In genomic region chr2:144512421-144513272, GRCh38 we compare ENCODE assay signal across 9 cellular contexts. TPM values are rescaled to one million over a fixed set of nuclear protein-coding genes. Genes with fewer than 3 reads are reported as not detected.
DNase-seq lines count a peak whose midpoint lies in the region; ATAC-seq and TF ChIP-seq lines count a peak whose summit lies in the region.
"Had no signal": no experiment of that assay in that cellular context is flagged by ENCODE, and none has a peak within 500 bp of the region (broad histone marks: within the 10 kb centered on the region; RNA-seq: fewer than 3 reads in every experiment).

No MANE protein-coding gene starts in this region.

- peaks cover 44% of the 10 kb centered on the region for H3K4me1 Mint-ChIP-seq in activated T-helper 2 cell treated with anti-CD3 and anti-CD28 coated beads, Interferon-gamma antibody, Interleukin-2, Interleukin-4, amounts not matched to agents 10 μg/mL and 5 μg/mL and 100 μg/mL, durations not matched to agents 14 hours and 24 hours and 36 hours (ENCODE audit: low read depth)

- no peak overlapping the region for H3K4me3 Mint-ChIP-seq in activated T-helper 2 cell treated with anti-CD3 and anti-CD28 coated beads, Interferon-gamma antibody, Interleukin-2, Interleukin-4, amounts not matched to agents 10 μg/mL and 5 μg/mL and 100 μg/mL, durations not matched to agents 14 hours and 24 hours and 36 hours (ENCODE audit: low read depth)

- H3K9me3 Mint-ChIP-seq in activated T-helper 2 cell treated with anti-CD3 and anti-CD28 coated beads, Interferon-gamma antibody, Interleukin-2, Interleukin-4, amounts not matched to agents 10 μg/mL and 5 μg/mL and 100 μg/mL, durations not matched to agents 14 hours and 24 hours and 36 hours = no peaks in the 10 kb centered on the region

- no peaks in the 10 kb centered on the region for H3K9me3 ChIP-seq in neutrophil

- TF ChIP-seq CTCF in NB4 (IDR thresholded peaks at IDR 0.05; ENCODE audit: low read depth, low read length) (no peak), neutrophil (IDR thresholded peaks at IDR 0.05) (no peak)

- no peak for ATAC-seq in GM21717 (IDR thresholded peaks at IDR 0.05; ENCODE audit: unreplicated experiment)
- no peak for ATAC-seq in HG02884 (IDR thresholded peaks at IDR 0.05; ENCODE audit: unreplicated experiment)

- H3K27ac ChIP-seq in neutrophil = peak overlapping the region; percentile 60

- in situ Hi-C loops in G401 (cut with HindIII; ENCODE audit: low sequenced_read_pairs) = no loop called here

- no peak for TF ChIP-seq POLR2A in NB4 (IDR thresholded peaks at IDR 0.05; ENCODE audit: extremely low read depth, insufficient read length)
- TF ChIP-seq POLR2A in erythroblast (IDR thresholded peaks at IDR 0.05; ENCODE audit: low read length) = no peak

- H3K27ac Mint-ChIP-seq in activated T-helper 2 cell treated with anti-CD3 and anti-CD28 coated beads, Interferon-gamma antibody, Interleukin-2, Interleukin-4, amounts not matched to agents 10 μg/mL and 5 μg/mL and 100 μg/mL, durations not matched to agents 14 hours and 24 hours and 36 hours = no peak overlapping the region

- H3K4me3 ChIP-seq in NB4 (ENCODE audit: low read depth, low read length) (peak overlapping the region; percentile 69), neutrophil (ENCODE audit: low read depth in 1 of 2, low read length in 1 of 2) (peak overlapping the region; percentile 89 to 90)

- intact Hi-C loops in activated T-helper 2 cell treated with anti-CD3 and anti-CD28 coated beads, Interferon-gamma antibody, Interleukin-2, Interleukin-4, amounts not matched to agents 10 μg/mL and 5 μg/mL and 100 μg/mL, durations not matched to agents 14 hours and 24 hours and 36 hours (cut with micrococcal nuclease) = loop anchor here (10.0 kb wide), 1 partner anchor 808 kb away; no protein-coding TSS in a partner anchor

- no peaks in the 10 kb centered on the region for H3K27me3 ChIP-seq in neutrophil

- H3K36me3 ChIP-seq in neutrophil = no peaks in the 10 kb centered on the region

- DNase-seq in AML-193 (lab: John Stamatoyannopoulos, UW) = peak; percentile 29 to 52
- no peak for DNase-seq in NB4 (ENCODE audit: low read depth)
- peak; percentile 21 to 40 for DNase-seq in erythroblast (lab: John Stamatoyannopoulos, UW)
- DNase-seq in G401 (ENCODE audit: low spot score) = no peak
- no peak for DNase-seq in activated T-helper 2 cell treated with anti-CD3 and anti-CD28 coated beads, Interferon-gamma antibody, Interleukin-2, Interleukin-4, amounts not matched to agents 10 μg/mL and 5 μg/mL and 100 μg/mL, durations not matched to agents 14 hours and 24 hours and 36 hours (ENCODE audit: low spot score)
- DNase-seq: activated gamma-delta T cell treated with Interleukin-2 at 50 U/mL for 16 hours had no signal

- H3K27me3 Mint-ChIP-seq in activated T-helper 2 cell treated with anti-CD3 and anti-CD28 coated beads, Interferon-gamma antibody, Interleukin-2, Interleukin-4, amounts not matched to agents 10 μg/mL and 5 μg/mL and 100 μg/mL, durations not matched to agents 14 hours and 24 hours and 36 hours (ENCODE audit: low read depth) = peaks cover 17% of the 10 kb centered on the region

- H3K36me3 Mint-ChIP-seq in activated T-helper 2 cell treated with anti-CD3 and anti-CD28 coated beads, Interferon-gamma antibody, Interleukin-2, Interleukin-4, amounts not matched to agents 10 μg/mL and 5 μg/mL and 100 μg/mL, durations not matched to agents 14 hours and 24 hours and 36 hours (ENCODE audit: low read depth) = peaks cover 61% of the 10 kb centered on the region

- peaks cover 76 to 77% of the 10 kb centered on the region in 2 experiments for H3K4me1 ChIP-seq in neutrophil (ENCODE audit: control insufficient read depth in 1 of 2, insufficient read depth in 1 of 2, low read depth in 1 of 2, low read length in 1 of 2)

RNA-seq across cellular contexts. Expression of gene ZEB2, which starts 7.3 kb away (rescaled TPM):
- not detected in 2 replicates for total RNA-seq in G401 (2014; rRNA removed; shearing (Covaris generic))
- 50.9 and 53.2 TPM in 2 replicates for total RNA-seq in activated T-helper 2 cell treated with anti-CD3 and anti-CD28 coated beads, Interferon-gamma antibody, Interleukin-2, Interleukin-4, amounts not matched to agents 10 μg/mL and 5 μg/mL and 100 μg/mL, durations not matched to agents 14 hours and 24 hours and 36 hours

Comparison
In these comparisons a context has a peak if more than half of its experiments do, and no peak if none do; other contexts are left out.
1. DNase-seq: peak in AML-193 (2 of 2) and erythroblast (2 of 2); none in NB4 (single experiment), G401 (single experiment) and activated T-helper 2 cell treated with anti-CD3 and anti-CD28 coated beads, Interferon-gamma antibody, Interleukin-2, Interleukin-4, amounts not matched to agents 10 μg/mL and 5 μg/mL and 100 μg/mL, durations not matched to agents 14 hours and 24 hours and 36 hours (single experiment).
2. RNA of gene ZEB2, which starts 7.3 kb away (total RNA-seq): 50.9 to 53.2 TPM in activated T-helper 2 cell treated with anti-CD3 and anti-CD28 coated beads, Interferon-gamma antibody, Interleukin-2, Interleukin-4, amounts not matched to agents 10 μg/mL and 5 μg/mL and 100 μg/mL, durations not matched to agents 14 hours and 24 hours and 36 hours; not detected in G401; every median in the first group is over 10 times any median in the second.